In genomic region chr5:17424674-17425073, GRCh38 we compare ENCODE assay signal across 2 cellular contexts.
TF ChIP-seq lines count a peak whose summit lies in the region.

No MANE protein-coding gene starts in this region.

TF ChIP-seq in GM23338, 12 proteins besides CTCF, POLR2A, EP300 and RAD21:
- TF ChIP-seq ZNF462 (CRISPR knock-in tag; IDR thresholded peaks at IDR 0.05): no peak
- no peak for TF ChIP-seq CREB1 (CRISPR knock-in tag; IDR thresholded peaks at IDR 0.05; ENCODE audit: low read depth)
- no peak for TF ChIP-seq POLR2AphosphoS5 (IDR thresholded peaks at IDR 0.05; ENCODE audit: low read depth)
- TF ChIP-seq JUNB (IDR thresholded peaks at IDR 0.05; ENCODE audit: unreplicated experiment): no peak
- TF ChIP-seq NANOG (IDR thresholded peaks at IDR 0.05; ENCODE audit: borderline replicate concordance): no peak

TF ChIP-seq in H1, 55 proteins besides CTCF, POLR2A, EP300 and RAD21 (continued from another document):
- TF ChIP-seq FOSL1 (IDR thresholded peaks at IDR 0.05; ENCODE audit: insufficient read depth, low read depth, low read length) (no peak), CTBP2 (IDR thresholded peaks at IDR 0.05; ENCODE audit: borderline replicate concordance, insufficient read depth, insufficient read length, low read length) (no peak), EGR1 (IDR thresholded peaks at IDR 0.05; ENCODE audit: borderline replicate concordance, low read depth, low read length) (no peak), GTF2F1 (IDR thresholded peaks at IDR 0.05; ENCODE audit: borderline replicate concordance, low read depth, low read length) (no peak)
